ENCODE assay signal across 36 cellular contexts in genomic region chr14:53437858-53438257, GRCh38.
"Had no signal": no experiment of that assay in that cellular context is flagged by ENCODE, and none has a peak within 500 bp of the region (broad histone marks: within the 10 kb centered on the region; RNA-seq: fewer than 3 reads in every experiment).

No MANE protein-coding gene starts in this region.

- H3K4me1 Mint-ChIP-seq: activated CD4-positive, alpha-beta memory T cell treated with anti-CD3 and anti-CD28 coated beads, Interleukin-2, amount 10 ng/mL, durations not matched to agents 7 days and 5 days; activated CD4-positive, alpha-beta T cell treated with anti-CD3 and anti-CD28 coated beads for 36 hours; activated CD4-positive, alpha-beta T cell treated with anti-CD3 and anti-CD28 coated beads, Interleukin-2, amount 10 ng/mL, durations not matched to agents 7 days and 5 days; activated naive CD8-positive, alpha-beta T cell treated with anti-CD3 and anti-CD28 coated beads for 36 hours; activated T-helper 17 cell treated with anti-CD3 and anti-CD28 coated beads, Interleukin-2, amount 50 U/mL, for 72 hours; central memory CD8-positive, alpha-beta T cell had no signal

- H3K27me3 Mint-ChIP-seq: activated CD4-positive, alpha-beta memory T cell treated with anti-CD3 and anti-CD28 coated beads, Interleukin-2, amount 10 ng/mL, durations not matched to agents 7 days and 5 days; activated naive CD8-positive, alpha-beta T cell treated with anti-CD3 and anti-CD28 coated beads for 36 hours; activated T-helper 17 cell treated with anti-CD3 and anti-CD28 coated beads, Interleukin-2, amount 50 U/mL, for 72 hours; central memory CD8-positive, alpha-beta T cell had no signal

- H3K9me3 Mint-ChIP-seq: activated CD4-positive, alpha-beta memory T cell treated with anti-CD3 and anti-CD28 coated beads, Interleukin-2, amount 10 ng/mL, durations not matched to agents 7 days and 5 days; activated CD4-positive, alpha-beta T cell treated with anti-CD3 and anti-CD28 coated beads, Interleukin-2, amount 10 ng/mL, durations not matched to agents 7 days and 5 days; activated T-helper 1 cell treated with anti-CD3 and anti-CD28 coated beads, Interleukin-12 subunit alpha, Interleukin-12 subunit beta, Interleukin-2, Interleukin-4 antibody, amounts not matched to agents 30 ng/mL and 10 ng/mL and 1 ng/mL, durations not matched to agents 14 hours and 24 hours and 36 hours; T-helper 1 cell treated with Interleukin-12 subunit alpha and Interleukin-12 subunit beta and Interleukin-4 antibody, amounts not matched to agents 30 μg/mL and 1 μg/mL, for 36 hours had no signal

- H3K27ac ChIP-seq: adrenal gland, body of pancreas, brain microvascular endothelial cell, breast epithelium, VCaP had no signal

- H3K4me3 ChIP-seq: adrenal gland, body of pancreas, breast epithelium had no signal

- H3K9me3 ChIP-seq: adrenal gland, body of pancreas, breast epithelium had no signal

- H3K27me3 ChIP-seq: adrenal gland, body of pancreas, brain microvascular endothelial cell, breast epithelium had no signal

- H3K4me1 ChIP-seq: adrenal gland, body of pancreas, breast epithelium had no signal

- H3K27ac Mint-ChIP-seq: activated CD4-positive, alpha-beta memory T cell treated with anti-CD3 and anti-CD28 coated beads, Interleukin-2, amount 10 ng/mL, durations not matched to agents 7 days and 5 days; activated CD4-positive, alpha-beta T cell treated with anti-CD3 and anti-CD28 coated beads for 36 hours; activated CD4-positive, alpha-beta T cell treated with anti-CD3 and anti-CD28 coated beads, Interleukin-2, amount 10 ng/mL, durations not matched to agents 7 days and 5 days; activated naive CD4-positive, alpha-beta T cell treated with anti-CD3 and anti-CD28 coated beads for 36 hours; activated naive CD4-positive, alpha-beta T cell treated with anti-CD3 and anti-CD28 coated beads, Interleukin-2, amount 50 U/mL, for 72 hours; activated naive CD8-positive, alpha-beta T cell treated with anti-CD3 and anti-CD28 coated beads for 36 hours; activated T-cell treated with anti-CD3 and anti-CD28 coated beads, Interleukin-2, amount 50 U/mL, for 72 hours; activated T-helper 1 cell treated with anti-CD3 and anti-CD28 coated beads, Interleukin-12 subunit alpha, Interleukin-12 subunit beta, Interleukin-2, Interleukin-4 antibody, amounts not matched to agents 30 ng/mL and 10 ng/mL and 1 ng/mL, durations not matched to agents 14 hours and 24 hours and 36 hours; activated T-helper 17 cell treated with anti-CD3 and anti-CD28 coated beads, Interleukin-2, amount 50 U/mL, for 72 hours; T-helper 1 cell treated with Interleukin-12 subunit alpha and Interleukin-12 subunit beta and Interleukin-4 antibody, amounts not matched to agents 30 μg/mL and 1 μg/mL, for 36 hours; T-helper 2 cell treated with Interferon-gamma antibody and Interleukin-4, amounts not matched to agents 5 μg/mL and 100 μg/mL, for 36 hours had no signal

- ATAC-seq: activated CD4-positive, alpha-beta T cell treated with anti-CD3 and anti-CD28 coated beads for 36 hours; activated CD4-positive, CD25-positive, alpha-beta regulatory T cell treated with anti-CD3 and anti-CD28 coated beads, Interleukin-2, amount 50 U/mL, for 24 hours; activated naive CD4-positive, alpha-beta T cell treated with anti-CD3 and anti-CD28 coated beads, Interleukin-2, amount 50 U/mL, for 72 hours; activated T-cell treated with anti-CD3 and anti-CD28 coated beads, Interleukin-2, amount 50 U/mL, for 4 hours; activated T-cell treated with anti-CD3 and anti-CD28 coated beads, Interleukin-2, amount 50 U/mL, for 72 hours; activated T-helper 17 cell treated with anti-CD3 and anti-CD28 coated beads, Interleukin-2, amount 50 U/mL, for 72 hours; body of pancreas had no signal

- H3K4me3 Mint-ChIP-seq: activated CD4-positive, alpha-beta memory T cell treated with anti-CD3 and anti-CD28 coated beads, Interleukin-2, amount 10 ng/mL, durations not matched to agents 7 days and 5 days; activated CD4-positive, alpha-beta T cell treated with anti-CD3 and anti-CD28 coated beads for 36 hours; activated CD4-positive, alpha-beta T cell treated with anti-CD3 and anti-CD28 coated beads, Interleukin-2, amount 10 ng/mL, durations not matched to agents 7 days and 5 days; activated naive CD4-positive, alpha-beta T cell treated with anti-CD3 and anti-CD28 coated beads for 36 hours; activated naive CD8-positive, alpha-beta T cell treated with anti-CD3 and anti-CD28 coated beads for 36 hours; activated T-cell treated with anti-CD3 and anti-CD28 coated beads, Interleukin-2, amount 50 U/mL, for 4 hours; activated T-cell treated with anti-CD3 and anti-CD28 coated beads, Interleukin-2, amount 50 U/mL, for 72 hours; activated T-helper 1 cell treated with anti-CD3 and anti-CD28 coated beads, Interleukin-12 subunit alpha, Interleukin-12 subunit beta, Interleukin-2, Interleukin-4 antibody, amounts not matched to agents 30 ng/mL and 10 ng/mL and 1 ng/mL, durations not matched to agents 14 hours and 24 hours and 36 hours; activated T-helper 17 cell treated with anti-CD3 and anti-CD28 coated beads, Interleukin-2, amount 50 U/mL, for 72 hours; central memory CD8-positive, alpha-beta T cell; T-helper 1 cell treated with Interleukin-12 subunit alpha and Interleukin-12 subunit beta and Interleukin-4 antibody, amounts not matched to agents 30 μg/mL and 1 μg/mL, for 36 hours; T-helper 2 cell treated with Interferon-gamma antibody and Interleukin-4, amounts not matched to agents 5 μg/mL and 100 μg/mL, for 36 hours had no signal

- DNase-seq: activated CD4-positive, alpha-beta memory T cell treated with anti-CD3 and anti-CD28 coated beads, Interleukin-2, amount 10 ng/mL, durations not matched to agents 7 days and 5 days; activated CD4-positive, alpha-beta T cell treated with anti-CD3 and anti-CD28 coated beads for 1 hour; activated CD4-positive, alpha-beta T cell treated with anti-CD3 and anti-CD28 coated beads for 36 hours; activated CD4-positive, alpha-beta T cell treated with anti-CD3 and anti-CD28 coated beads for 48 hours; activated CD4-positive, alpha-beta T cell treated with anti-CD3 and anti-CD28 coated beads, Interleukin-2, amount 10 ng/mL, durations not matched to agents 7 days and 5 days; activated CD4-positive, alpha-beta T cell treated with anti-CD3 and anti-CD28 coated beads, Interleukin-2, amount 50 U/mL, for 48 hours; activated CD4-positive, CD25-positive, alpha-beta regulatory T cell; activated CD8-positive, alpha-beta memory T cell treated with anti-CD3 and anti-CD28 coated beads, Interleukin-2, amount 50 U/mL, for 4 hours; activated effector memory CD4-positive, alpha-beta T cell treated with anti-CD3 and anti-CD28 coated beads, Interleukin-2, amount 50 U/mL, for 16 hours; activated gamma-delta T cell treated with Interleukin-2 at 50 U/mL for 16 hours; activated naive CD4-positive, alpha-beta T cell; activated naive CD4-positive, alpha-beta T cell treated with anti-CD3 and anti-CD28 coated beads for 36 hours; activated naive CD4-positive, alpha-beta T cell treated with anti-CD3 and anti-CD28 coated beads, Interleukin-2, amount 50 U/mL, for 16 hours; activated naive CD8-positive, alpha-beta T cell treated with anti-CD3 and anti-CD28 coated beads for 36 hours; activated T-cell treated with anti-CD3 and anti-CD28 coated beads for 4 hours; activated T-cell treated with anti-CD3 and anti-CD28 coated beads, Interleukin-2, amount 50 U/mL, for 1 hour; activated T-cell treated with anti-CD3 and anti-CD28 coated beads, Interleukin-2, amount 50 U/mL, for 4 hours; activated T-cell treated with anti-CD3 and anti-CD28 coated beads, Interleukin-2, amount 50 U/mL, for 72 hours; adrenal gland; amniotic stem cell; aorta; body of pancreas; brain microvascular endothelial cell; cerebellar nuclear complex; T-helper 1 cell; T-helper 2 cell; T-helper 9 cell had no signal

- H3K36me3 Mint-ChIP-seq: activated naive CD4-positive, alpha-beta T cell treated with anti-CD3 and anti-CD28 coated beads, Interleukin-2, amount 50 U/mL, for 72 hours; activated naive CD8-positive, alpha-beta T cell treated with anti-CD3 and anti-CD28 coated beads for 36 hours had no signal

- H3K36me3 ChIP-seq: adrenal gland, brain microvascular endothelial cell, breast epithelium had no signal
